14 cellular contexts compared by ENCODE assay signal in genomic region chr19:32316034-32316433, GRCh38.
"Had no signal": no experiment of that assay in that cellular context is flagged by ENCODE, and none has a peak within 500 bp of the region (broad histone marks: within the 10 kb centered on the region; RNA-seq: fewer than 3 reads in every experiment).

No MANE protein-coding gene starts in this region.

- ATAC-seq: esophagus mucosa, left ventricle myocardium superior had no signal

- H3K4me1 ChIP-seq: right atrium auricular region had no signal

- H3K36me3 ChIP-seq: brain microvascular endothelial cell, right atrium auricular region had no signal

- DNase-seq: activated CD4-positive, alpha-beta memory T cell treated with anti-CD3 and anti-CD28 coated beads for 36 hours; activated CD4-positive, alpha-beta T cell treated with anti-CD3 and anti-CD28 coated beads for 1 hour; activated gamma-delta T cell treated with Interleukin-2 at 50 U/mL for 16 hours; activated naive CD8-positive, alpha-beta T cell treated with anti-CD3 and anti-CD28 coated beads for 36 hours; activated T-cell treated with anti-CD3 and anti-CD28 coated beads, Interleukin-2, amount 50 U/mL, for 48 hours; brain microvascular endothelial cell; cerebellar nuclear complex; dermis blood vessel endothelial cell; kidney; left ventricle myocardium superior had no signal

- H3K9me3 Mint-ChIP-seq: activated CD4-positive, alpha-beta memory T cell treated with anti-CD3 and anti-CD28 coated beads for 36 hours; activated naive CD8-positive, alpha-beta T cell treated with anti-CD3 and anti-CD28 coated beads for 36 hours; mesothelial cell of epicardium had no signal

- H3K9me3 ChIP-seq: right atrium auricular region had no signal

- H3K27me3 ChIP-seq: brain microvascular endothelial cell, right atrium auricular region had no signal

- H3K4me3 Mint-ChIP-seq: activated CD4-positive, alpha-beta memory T cell treated with anti-CD3 and anti-CD28 coated beads for 36 hours; activated naive CD8-positive, alpha-beta T cell treated with anti-CD3 and anti-CD28 coated beads for 36 hours; mesothelial cell of epicardium had no signal

- H3K27ac Mint-ChIP-seq: activated CD4-positive, alpha-beta memory T cell treated with anti-CD3 and anti-CD28 coated beads for 36 hours; activated naive CD8-positive, alpha-beta T cell treated with anti-CD3 and anti-CD28 coated beads for 36 hours; mesothelial cell of epicardium had no signal

- H3K36me3 Mint-ChIP-seq: activated CD4-positive, alpha-beta memory T cell treated with anti-CD3 and anti-CD28 coated beads for 36 hours; activated naive CD8-positive, alpha-beta T cell treated with anti-CD3 and anti-CD28 coated beads for 36 hours; mesothelial cell of epicardium had no signal

- H3K4me3 ChIP-seq: right atrium auricular region, smooth muscle cell had no signal

- H3K27ac ChIP-seq: brain microvascular endothelial cell, right atrium auricular region had no signal
